In genomic region chr1:23691499-23692307, GRCh38 we compare ENCODE assay signal across 1 cellular context.
A peak's percentile ranks its signal among the peaks of the same experiment; 100 is the strongest.
TF ChIP-seq lines count a peak whose summit lies in the region.

TSS of gene RPL11 (plus strand) at chr1:23691806. CDS start at chr1:23691824, 18 bp downstream.

TF ChIP-seq in SK-N-SH, 30 proteins besides CTCF, POLR2A, EP300 and RAD21 (continued from another document):
- no peak for TF ChIP-seq GATA2 (CRISPR knock-in tag; IDR thresholded peaks at IDR 0.05)
- no peak for TF ChIP-seq MEF2A (IDR thresholded peaks at IDR 0.05; ENCODE audit: borderline replicate concordance, low read depth)
- TF ChIP-seq MXI1 (IDR thresholded peaks at IDR 0.05; ENCODE audit: low read depth, low read length), result peak; percentile 83; the same call in 1 of the 2 replicates
- peak; percentile 93 for TF ChIP-seq GABPA (IDR thresholded peaks at IDR 0.05; ENCODE audit: low read depth)
- no peak for TF ChIP-seq USF2 (IDR thresholded peaks at IDR 0.05; ENCODE audit: borderline replicate concordance, low read depth, low read length)
TF ChIP-seq in SK-N-SH: peak in this region for 11.
